In the genomic region with DNA sequence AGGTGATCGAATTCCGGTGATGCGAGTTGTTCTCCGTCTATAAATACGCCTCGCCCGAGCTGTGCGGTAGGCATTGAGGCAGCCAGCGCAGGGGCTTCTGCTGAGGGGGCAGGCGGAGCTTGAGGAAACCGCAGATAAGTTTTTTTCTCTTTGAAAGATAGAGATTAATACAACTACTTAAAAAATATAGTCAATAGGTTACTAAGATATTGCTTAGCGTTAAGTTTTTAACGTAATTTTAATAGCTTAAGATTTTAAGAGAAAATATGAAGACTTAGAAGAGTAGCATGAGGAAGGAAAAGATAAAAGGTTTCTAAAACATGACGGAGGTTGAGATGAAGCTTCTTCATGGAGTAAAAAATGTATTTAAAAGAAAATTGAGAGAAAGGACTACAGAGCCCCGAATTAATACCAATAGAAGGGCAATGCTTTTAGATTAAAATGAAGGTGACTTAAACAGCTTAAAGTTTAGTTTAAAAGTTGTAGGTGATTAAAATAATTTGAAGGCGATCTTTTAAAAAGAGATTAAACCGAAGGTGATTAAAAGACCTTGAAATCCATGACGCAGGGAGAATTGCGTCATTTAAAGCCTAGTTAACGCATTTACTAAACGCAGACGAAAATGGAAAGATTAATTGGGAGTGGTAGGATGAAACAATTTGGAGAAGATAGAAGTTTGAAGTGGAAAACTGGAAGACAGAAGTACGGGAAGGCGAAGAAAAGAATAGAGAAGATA, we compare ENCODE assay signal across 8 cellular contexts. TPM values are rescaled to one million over a fixed set of nuclear protein-coding genes. Genes with fewer than 3 reads are reported as not detected.
DNase-seq lines count a peak whose midpoint lies in the region; ATAC-seq and TF ChIP-seq lines count a peak whose summit lies in the region.

Gene MALAT1, plus strand, starts transcription at position 69 of the 736 bp plus-strand sequence.

- H3K4me1 ChIP-seq in SJSA1 (replicated peaks) = peaks cover 41% of the 10 kb centered on the region

- TF ChIP-seq CTCF in 22Rv1 (IDR thresholded peaks at IDR 0.05) (no peak), subcutaneous adipose tissue (IDR thresholded peaks at IDR 0.05; ENCODE audit: low read depth) (no peak)

- H3K27me3 ChIP-seq in SJSA1 (replicated peaks) = peaks cover 23% of the 10 kb centered on the region

- peaks cover 52% of the 10 kb centered on the region for H3K36me3 ChIP-seq in SJSA1

- H3K27ac ChIP-seq in 22Rv1 (peak within 1 kb of the TSS; percentile 98), SJSA1 (peak within 1 kb of the TSS; percentile 98)

- ATAC-seq in GM19035 (IDR thresholded peaks at IDR 0.05; ENCODE audit: unreplicated experiment) = peak; percentile 30

- DNase-seq in MV-4-11 (lab: John Stamatoyannopoulos, UW) = peak; percentile 82
- peak; percentile 98 to 99 for DNase-seq in SJSA1 (ENCODE audit: low read depth in 1 of 2, low spot score in 2 of 2)
- DNase-seq in activated gamma-delta T cell treated with Interleukin-2 at 50 U/mL for 16 hours = peak; percentile 96
- peak; percentile 90 for DNase-seq in foreskin melanocyte
- DNase-seq in nucleus accumbens (lab: John Stamatoyannopoulos, UW) = peak in 54 of 56 donors; percentile 37 to 96 (median 88)

- peak within 1 kb of the TSS; percentile 59 for H3K4me3 ChIP-seq in SJSA1

- no peaks in the 10 kb centered on the region for H3K9me3 ChIP-seq in SJSA1 (replicated peaks)

RNA-seq across cellular contexts. Expression of gene MALAT1, which starts in this region (rescaled TPM):
- total RNA-seq in SJSA1 (2014; rRNA removed; shearing (Covaris generic)) = 1,620 and 2,210 TPM in 2 replicates
- total RNA-seq in subcutaneous adipose tissue = over 10,000 TPM; 16,732 to 21,734 (median 18,618) TPM

Comparison
In these comparisons a context has a peak if more than half of its experiments do, and no peak if none do; other contexts are left out.
1. Peak in every context shown above with its lines: DNase-seq, ATAC-seq, H3K4me3 ChIP-seq and H3K27ac ChIP-seq.